ENCODE assay signal across 21 cellular contexts in genomic region chr14:41548666-41549065, GRCh38. TPM values are rescaled to one million over a fixed set of nuclear protein-coding genes. Genes with fewer than 3 reads are reported as not detected.
"Had no signal": no experiment of that assay in that cellular context is flagged by ENCODE, and none has a peak within 500 bp of the region (broad histone marks: within the 10 kb centered on the region; RNA-seq: fewer than 3 reads in every experiment).

No MANE protein-coding gene starts in this region.

- DNase-seq: activated CD4-positive, alpha-beta T cell treated with anti-CD3 and anti-CD28 coated beads, Interleukin-2, amount 10 ng/mL, durations not matched to agents 24 days and 14 days; activated CD8-positive, alpha-beta memory T cell treated with anti-CD3 and anti-CD28 coated beads, Interleukin-2, amount 50 U/mL, for 4 hours; activated naive CD4-positive, alpha-beta T cell treated with anti-CD3 and anti-CD28 coated beads for 36 hours; activated T-cell treated with anti-CD3 and anti-CD28 coated beads, Interleukin-2, amount 50 U/mL, for 4 hours; aorta; effector memory CD8-positive, alpha-beta T cell; esophagus squamous epithelium; gastrocnemius medialis; heart left ventricle; left ventricle myocardium superior; mucosa of descending colon; naive B cell; stimulated activated CD4-positive, alpha-beta T cell treated with anti-CD3 and anti-CD28 coated beads, Interleukin-4, amount 100 ng/mL, for 24 hours; stimulated activated naive B cell treated with anti-CD40 and anti-IgM and Interleukin-4, amounts not matched to agents 10 μg/mL and 1 μg/mL and 100 μg/mL, for 72 hours; T1000; upper lobe of right lung had no signal

- H3K27me3 ChIP-seq: esophagus squamous epithelium, gastrocnemius medialis, heart left ventricle, right atrium auricular region, upper lobe of right lung had no signal

- H3K27ac ChIP-seq: esophagus squamous epithelium, gastrocnemius medialis, heart left ventricle, prostate gland, right atrium auricular region, skin epidermis, upper lobe of right lung had no signal

- H3K9me3 ChIP-seq: esophagus squamous epithelium, gastrocnemius medialis, prostate gland, right atrium auricular region, upper lobe of right lung had no signal

- H3K4me3 ChIP-seq: esophagus squamous epithelium, gastrocnemius medialis, heart left ventricle, mucosa of descending colon, prostate gland, right atrium auricular region, skin epidermis, upper lobe of right lung had no signal

RNA-seq across cellular contexts. Expression of gene LRFN5, which starts 58.0 kb away (rescaled TPM):
- total RNA-seq: activated CD4-positive, alpha-beta T cell treated with anti-CD3 and anti-CD28 coated beads, Interleukin-2, amount 10 ng/mL, durations not matched to agents 24 days and 14 days; activated naive CD4-positive, alpha-beta T cell treated with anti-CD3 and anti-CD28 coated beads for 36 hours; chondrocyte; T-helper 1 cell treated with Interleukin-12 subunit alpha and Interleukin-12 subunit beta and Interleukin-4 antibody, amounts not matched to agents 30 ng/mL and 1 ng/mL, for 36 hours had no signal
